ENCODE assay signal across 13 cellular contexts in the genomic region with DNA sequence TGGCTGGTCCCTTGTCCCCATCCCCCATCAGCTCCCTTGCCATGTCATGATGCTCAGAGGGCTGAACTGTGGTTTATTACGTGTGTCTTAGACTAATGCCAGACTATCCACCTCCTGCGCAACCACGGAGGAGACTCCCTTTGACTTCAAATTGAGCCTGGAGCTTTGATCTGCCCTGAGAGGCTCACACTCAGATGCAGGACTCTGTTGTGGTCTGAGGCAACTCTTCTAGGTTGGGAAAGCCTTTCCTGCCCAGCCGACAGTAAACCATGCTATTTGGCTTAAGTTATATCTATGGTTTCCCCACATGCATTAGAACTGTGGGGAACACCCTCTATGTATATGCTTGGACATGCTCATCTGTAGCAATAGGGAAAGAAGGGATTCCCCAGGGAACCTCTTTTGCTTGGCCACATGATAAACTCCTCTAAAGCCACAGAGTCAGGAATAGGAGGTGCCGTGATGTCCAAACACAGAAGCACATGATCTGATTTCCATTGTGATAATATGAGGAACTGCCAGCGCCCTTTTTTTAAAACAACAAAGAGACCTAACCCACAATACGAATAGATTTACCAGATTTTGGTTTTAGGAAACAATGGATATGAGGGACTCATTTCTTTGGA. TPM values are rescaled to one million over a fixed set of nuclear protein-coding genes. Genes with fewer than 3 reads are reported as not detected.
A peak's percentile ranks its signal among the peaks of the same experiment; 100 is the strongest.
DNase-seq lines count a peak whose midpoint lies in the region; ATAC-seq, FAIRE-seq and TF ChIP-seq lines count a peak whose summit lies in the region.
"Had no signal": no experiment of that assay in that cellular context is flagged by ENCODE, and none has a peak within 500 bp of the region (broad histone marks: within the 10 kb centered on the region; RNA-seq: fewer than 3 reads in every experiment).

No MANE protein-coding gene starts in this region.

- no peak for TF ChIP-seq CTCF in RWPE2 (IDR thresholded peaks at IDR 0.05; ENCODE audit: poor library complexity, severe bottlenecking)
- no peak for TF ChIP-seq CTCF in epithelial cell of esophagus (IDR thresholded peaks at IDR 0.05; ENCODE audit: insufficient read depth, low read depth, low read length, missing control alignments)
- TF ChIP-seq CTCF in parathyroid adenoma (IDR thresholded peaks at IDR 0.05), result no peak

- no peak overlapping the region for H3K4me3 ChIP-seq in RWPE2 (ENCODE audit: severe bottlenecking)
- H3K4me3 ChIP-seq in epithelial cell of esophagus (ENCODE audit: low read length), result no peak overlapping the region
- no peak overlapping the region for H3K4me3 ChIP-seq in parathyroid adenoma (ENCODE audit: low read depth, low read length)

- no peaks in the 10 kb centered on the region for H3K9me3 ChIP-seq in RWPE2 (ENCODE audit: severe bottlenecking)
- H3K9me3 ChIP-seq in parathyroid adenoma (ENCODE audit: control insufficient read depth, low read length), result no peaks in the 10 kb centered on the region

- no peaks in the 10 kb centered on the region for H3K27me3 Mint-ChIP-seq in activated T-cell treated with anti-CD3 and anti-CD28 coated beads, Interleukin-2, amount 50 U/mL, for 4 hours (ENCODE audit: low read depth)

- no peak overlapping the region for H3K9ac ChIP-seq in parathyroid adenoma

- H3K79me2 ChIP-seq in parathyroid adenoma, result no peaks in the 10 kb centered on the region

- no peaks in the 10 kb centered on the region for H3K9me3 Mint-ChIP-seq in activated T-cell treated with anti-CD3 and anti-CD28 coated beads, Interleukin-2, amount 50 U/mL, for 4 hours
- H3K9me3 Mint-ChIP-seq: CD8-positive, alpha-beta memory T cell; endodermal cell had no signal

- H3K27ac ChIP-seq in RWPE2 (ENCODE audit: poor library complexity, severe bottlenecking), result no peak overlapping the region
- peak overlapping the region; percentile 63 for H3K27ac ChIP-seq in parathyroid adenoma

- DNase-seq in GM12892 (ENCODE audit: insufficient read length) (no peak), RWPE2 (ENCODE audit: low spot score) (no peak), epithelial cell of esophagus (ENCODE audit: low read depth) (peak; percentile 92), mesenteric fat pad (ENCODE audit: low spot score) (no peak), 8988T (no peak)
- DNase-seq in activated T-cell treated with anti-CD3 and anti-CD28 coated beads, Interleukin-2, amount 50 U/mL, for 4 hours, result no peak
- DNase-seq in activated CD4-positive, alpha-beta T cell treated with anti-CD3 and anti-CD28 coated beads for 1 hour, result no peak
- DNase-seq: CD8-positive, alpha-beta memory T cell; endodermal cell; KG1; mesendoderm had no signal

- no peaks in the 10 kb centered on the region for H3K36me3 Mint-ChIP-seq in activated T-cell treated with anti-CD3 and anti-CD28 coated beads, Interleukin-2, amount 50 U/mL, for 4 hours (ENCODE audit: insufficient read depth)
- H3K36me3 Mint-ChIP-seq: CD8-positive, alpha-beta memory T cell had no signal

- peak; percentile 24 for FAIRE-seq in GM12892 (lab: Jason Lieb, UNC)
- FAIRE-seq: GM18507 had no signal

- H3K27me3 ChIP-seq in RWPE2 (ENCODE audit: insufficient read depth, poor library complexity, severe bottlenecking) (no peaks in the 10 kb centered on the region), parathyroid adenoma (ENCODE audit: control insufficient read depth, insufficient read depth, low read length) (no peaks in the 10 kb centered on the region)

- TF ChIP-seq POLR2A in GM12892 (IDR thresholded peaks at IDR 0.05; ENCODE audit: low read depth, low read length), result no peak

- peaks cover 19% of the 10 kb centered on the region for H3K4me1 ChIP-seq in RWPE2 (ENCODE audit: insufficient read depth, poor library complexity, severe bottlenecking)
- peaks cover 17% of the 10 kb centered on the region for H3K4me1 ChIP-seq in parathyroid adenoma

- ATAC-seq in RWPE2 (ENCODE audit: low read depth), result peak; percentile 52
- no peak for ATAC-seq in activated T-cell treated with anti-CD3 and anti-CD28 coated beads, Interleukin-2, amount 50 U/mL, for 4 hours

- H3K4me1 Mint-ChIP-seq in activated T-cell treated with anti-CD3 and anti-CD28 coated beads, Interleukin-2, amount 50 U/mL, for 4 hours (ENCODE audit: low read depth), result no peaks in the 10 kb centered on the region

- peak overlapping the region; percentile 66 for H2AFZ ChIP-seq in parathyroid adenoma

- H3K36me3 ChIP-seq in RWPE2 (ENCODE audit: low read depth) (no peaks in the 10 kb centered on the region), parathyroid adenoma (ENCODE audit: control insufficient read depth, insufficient read depth, low read length) (no peaks in the 10 kb centered on the region)

- no peak overlapping the region for H3K4me3 Mint-ChIP-seq in activated T-cell treated with anti-CD3 and anti-CD28 coated beads, Interleukin-2, amount 50 U/mL, for 4 hours
- H3K4me3 Mint-ChIP-seq: CD8-positive, alpha-beta memory T cell; endodermal cell had no signal

- H3K4me2 ChIP-seq in parathyroid adenoma (ENCODE audit: low read length), result no peak overlapping the region

RNA-seq across cellular contexts. Expression of gene LGALS3, which starts 11.1 kb away (rescaled TPM):
- polyA plus RNA-seq in GM12892 (2012; ENCODE audit: missing spikeins), result 48.5 TPM
- total RNA-seq in activated T-cell treated with anti-CD3 and anti-CD28 coated beads, Interleukin-2, amount 50 U/mL, for 4 hours, result 10 to 100 TPM in 2 of 3 donors, 1 to 10 TPM in 1; 7.3 to 18.9 (median 12.2) TPM
- 241 TPM for total RNA-seq in mesenteric fat pad

Comparison
In these comparisons a context has a peak if more than half of its experiments do, and no peak if none do; other contexts are left out.
1. RNA of gene LGALS3, which starts 11.1 kb away (total RNA-seq): 241 TPM in mesenteric fat pad (single experiment); 7.3 to 18.9 TPM in activated T-cell treated with anti-CD3 and anti-CD28 coated beads, Interleukin-2, amount 50 U/mL, for 4 hours; every median in the first group is over 10 times any median in the second.